12 cellular contexts compared by ENCODE assay signal in the genomic region with DNA sequence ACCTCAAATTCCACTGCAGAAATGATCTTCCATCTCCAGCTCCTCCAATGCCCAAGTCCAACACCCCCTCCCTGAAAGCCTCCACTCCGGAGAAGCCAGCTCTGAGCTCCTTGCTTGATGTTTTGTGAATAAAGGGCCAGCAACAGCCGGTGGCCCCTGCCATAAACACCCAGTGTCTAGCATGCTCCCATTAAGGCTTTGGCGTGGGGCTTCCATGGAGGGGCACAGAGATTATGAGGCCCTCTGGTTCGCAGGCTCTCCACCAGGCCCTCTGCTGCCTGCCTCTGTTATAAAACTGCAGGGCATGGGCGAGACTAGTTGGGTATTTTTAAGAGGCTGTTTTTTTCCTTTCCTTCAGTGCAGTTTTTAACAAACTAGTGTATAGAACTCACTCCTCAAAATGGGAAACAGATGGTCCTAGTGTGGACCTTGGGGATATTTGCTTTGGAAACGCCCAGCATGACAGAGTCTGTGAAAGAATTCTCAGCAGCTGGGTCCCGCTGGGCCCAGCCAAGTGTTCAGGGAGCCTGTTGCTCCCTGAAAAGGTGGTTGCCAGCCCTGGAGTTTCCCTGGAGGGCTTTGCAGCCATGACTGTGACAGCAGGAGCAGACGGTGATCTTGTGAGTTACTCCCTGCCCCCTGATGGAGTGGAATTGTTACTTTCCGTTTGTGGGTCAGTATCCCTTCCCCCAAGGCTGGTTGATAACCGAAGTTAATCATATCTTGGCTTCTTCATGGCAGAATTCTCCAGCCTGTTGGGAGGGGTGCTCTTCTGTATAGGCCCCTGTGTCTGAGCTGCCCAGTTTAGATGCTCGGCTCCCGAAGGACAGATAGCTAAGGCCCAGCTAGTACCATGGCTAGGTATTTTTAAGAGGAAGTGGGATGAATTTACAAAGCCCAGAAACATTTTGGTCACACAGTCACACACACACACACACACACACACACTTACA.
DNase-seq lines count a peak whose midpoint lies in the region; ATAC-seq, FAIRE-seq and TF ChIP-seq lines count a peak whose summit lies in the region.
"Had no signal": no experiment of that assay in that cellular context is flagged by ENCODE, and none has a peak within 500 bp of the region (broad histone marks: within the 10 kb centered on the region; RNA-seq: fewer than 3 reads in every experiment).

No MANE protein-coding gene starts in this region.

- peaks cover 21% of the 10 kb centered on the region for H3K4me1 ChIP-seq in upper lobe of right lung

- H3K36me3 Mint-ChIP-seq in nephron (ENCODE audit: low read depth), result peaks cover 5% of the 10 kb centered on the region

- no peaks in the 10 kb centered on the region for H3K36me3 ChIP-seq in upper lobe of right lung

- peak overlapping the region in 2 of 3 experiments; percentile 2 to 22 for H3K4me3 Mint-ChIP-seq in nephron

- H3K4me1 Mint-ChIP-seq in nephron, result peaks cover 37% of the 10 kb centered on the region

- DNase-seq in NCI-H2171 treated with DMSO at 0.1 percent for 48 hours (lab: John Stamatoyannopoulos, UW) (peak; percentile 47), fibroblast of gingiva (ENCODE audit: low read depth) (peak; percentile 70), upper lobe of right lung (no peak), NCI-H2196 (lab: John Stamatoyannopoulos, UW; ENCODE audit: unreplicated experiment) (no peak), RCC 7860 (ENCODE audit: low spot score) (no peak)
- DNase-seq in activated CD8-positive, alpha-beta memory T cell treated with anti-CD3 and anti-CD28 coated beads, Interleukin-2, amount 50 U/mL, for 4 hours, result no peak
- DNase-seq: activated T-cell treated with anti-CD3 and anti-CD28 coated beads, Interleukin-2, amount 50 U/mL, for 1 hour; central memory CD4-positive, alpha-beta T cell; stimulated activated CD4-positive, alpha-beta T cell treated with anti-CD3 and anti-CD28 coated beads, Interleukin-4, amount 100 ng/mL, for 4 hours had no signal

- peak overlapping the region; percentile 80 to 88 (median 88) for H3K27ac Mint-ChIP-seq in nephron

- no peak overlapping the region for H3K4me3 ChIP-seq in upper lobe of right lung

- H3K9me3 ChIP-seq in upper lobe of right lung, result no peaks in the 10 kb centered on the region

- no peaks in the 10 kb centered on the region for H3K27me3 Mint-ChIP-seq in nephron (ENCODE audit: low read depth)

- TF ChIP-seq CTCF in nephron (IDR thresholded peaks at IDR 0.05; ENCODE audit: unreplicated experiment in 3 of 3) (no peak), upper lobe of right lung (IDR thresholded peaks at IDR 0.05) (no peak)

- peak overlapping the region; percentile 75 for H3K27ac ChIP-seq in upper lobe of right lung
- H3K27ac ChIP-seq: RWPE1 had no signal

- no peaks in the 10 kb centered on the region for H3K27me3 ChIP-seq in upper lobe of right lung

- intact Hi-C loops in upper lobe of right lung (cut with DNase I), result no loop called here

- peaks cover 29% of the 10 kb centered on the region for H3K9me3 Mint-ChIP-seq in nephron

- FAIRE-seq in RCC 7860 (lab: Jason Lieb, UNC), result no peak

- ATAC-seq in upper lobe of right lung (no peak), HG02973 (IDR thresholded peaks at IDR 0.05; ENCODE audit: unreplicated experiment) (no peak)

Comparison
In these comparisons a context has a peak if more than half of its experiments do, and no peak if none do; other contexts are left out.
1. DNase-seq: peak in NCI-H2171 treated with DMSO at 0.1 percent for 48 hours (single experiment) and fibroblast of gingiva (single experiment); none in upper lobe of right lung (single experiment), NCI-H2196 (single experiment), RCC 7860 (single experiment) and activated CD8-positive, alpha-beta memory T cell treated with anti-CD3 and anti-CD28 coated beads, Interleukin-2, amount 50 U/mL, for 4 hours (single experiment).